ENCODE assay signal across 13 cellular contexts in the genomic region with DNA sequence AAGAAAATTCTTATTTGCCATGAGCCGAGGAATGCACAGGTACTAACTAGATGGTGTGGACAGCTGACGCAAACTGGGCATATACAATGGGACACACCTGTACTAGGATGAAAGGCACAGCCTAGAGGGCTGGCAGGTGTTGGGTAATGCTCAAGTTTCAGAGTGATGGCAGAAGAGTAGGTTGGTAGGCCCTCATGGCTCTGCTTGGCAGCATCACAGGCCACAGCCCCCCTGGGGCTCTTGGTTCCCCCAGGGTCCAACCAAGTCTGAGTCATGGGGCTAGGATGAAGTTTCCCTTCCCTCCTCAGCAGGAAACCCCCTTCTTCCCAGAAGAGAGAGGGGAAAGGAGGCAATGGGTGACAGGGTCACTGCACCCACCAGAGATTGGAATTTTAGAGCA. TPM values are rescaled to one million over a fixed set of nuclear protein-coding genes. Genes with fewer than 3 reads are reported as not detected.
DNase-seq lines count a peak whose midpoint lies in the region; ATAC-seq and TF ChIP-seq lines count a peak whose summit lies in the region.
"Had no signal": no experiment of that assay in that cellular context is flagged by ENCODE, and none has a peak within 500 bp of the region (broad histone marks: within the 10 kb centered on the region; RNA-seq: fewer than 3 reads in every experiment).

No MANE protein-coding gene starts in this region.

- H3K9ac ChIP-seq in OCI-LY3 (ENCODE audit: low read length) (no peak overlapping the region), subcutaneous abdominal adipose tissue (ENCODE audit: low read length in 5 of 5) (no peak overlapping the region)

- H2AFZ ChIP-seq in OCI-LY3 (ENCODE audit: low read depth, low read length) = no peak overlapping the region

- H3K4me3 ChIP-seq in OCI-LY3 (ENCODE audit: low read length) = no peak overlapping the region
- H3K4me3 ChIP-seq in subcutaneous abdominal adipose tissue (ENCODE audit: low read depth in 1 of 5, low read length in 5 of 5) = no peak overlapping the region
- H3K4me3 ChIP-seq: right lobe of liver had no signal

- H3K36me3 ChIP-seq in OCI-LY3 (replicated peaks; ENCODE audit: low read depth, low read length) (no peaks in the 10 kb centered on the region), subcutaneous abdominal adipose tissue (ENCODE audit: control insufficient read depth in 5 of 5, insufficient read depth in 5 of 5, low read length in 5 of 5) (peaks cover 0 to 3% (median 0%) of the 10 kb centered on the region in 5 donors)
- H3K36me3 ChIP-seq: right lobe of liver had no signal

- H3K4me2 ChIP-seq in OCI-LY3 (ENCODE audit: low read length) = peak overlapping the region; percentile 34; the same call in 1 of the 2 replicates

- no peaks in the 10 kb centered on the region for H3K27me3 Mint-ChIP-seq in activated naive CD4-positive, alpha-beta T cell treated with anti-CD3 and anti-CD28 coated beads, Interleukin-2, amount 50 U/mL, for 24 hours

- H3K9me3 ChIP-seq in OCI-LY3 (ENCODE audit: insufficient read depth, low read length) = no peaks in the 10 kb centered on the region
- H3K9me3 ChIP-seq in subcutaneous abdominal adipose tissue (ENCODE audit: control insufficient read depth in 5 of 5, low read length in 5 of 5) = no peaks in the 10 kb centered on the region
- H3K9me3 ChIP-seq: right lobe of liver had no signal

- ATAC-seq in esophagus mucosa = peak; percentile 70
- ATAC-seq: HCT116, right lobe of liver had no signal

- peaks cover 97% of the 10 kb centered on the region for H3K79me2 ChIP-seq in OCI-LY3 (ENCODE audit: low read length)

- H3K27me3 ChIP-seq in OCI-LY3 (ENCODE audit: low read depth, low read length) (no peaks in the 10 kb centered on the region), subcutaneous abdominal adipose tissue (ENCODE audit: control insufficient read depth in 5 of 5, insufficient read depth in 4 of 5, low read length in 5 of 5) (no peaks in the 10 kb centered on the region)
- H3K27me3 ChIP-seq: right lobe of liver had no signal

- DNase-seq in activated naive CD4-positive, alpha-beta T cell (lab: John Stamatoyannopoulos, UW) = no peak
- DNase-seq in A172 (ENCODE audit: low spot score) (no peak), SHP77 (lab: John Stamatoyannopoulos, UW) (no peak), Ammon's horn (ENCODE audit: low spot score) (no peak)
- DNase-seq: activated T-cell treated with anti-CD3 and anti-CD28 coated beads, Interleukin-2, amount 50 U/mL, for 4 hours; AML-193; Kasumi-1; right lobe of liver had no signal

- H3K9me3 Mint-ChIP-seq in activated naive CD4-positive, alpha-beta T cell treated with anti-CD3 and anti-CD28 coated beads, Interleukin-2, amount 50 U/mL, for 24 hours = no peaks in the 10 kb centered on the region
- H3K9me3 Mint-ChIP-seq: activated T-cell treated with anti-CD3 and anti-CD28 coated beads, Interleukin-2, amount 50 U/mL, for 4 hours had no signal

- H3K4me3 Mint-ChIP-seq in activated naive CD4-positive, alpha-beta T cell treated with anti-CD3 and anti-CD28 coated beads, Interleukin-2, amount 50 U/mL, for 24 hours = no peak overlapping the region
- H3K4me3 Mint-ChIP-seq: activated T-cell treated with anti-CD3 and anti-CD28 coated beads, Interleukin-2, amount 50 U/mL, for 4 hours had no signal

- no peak for TF ChIP-seq CTCF in OCI-LY3 (IDR thresholded peaks at IDR 0.05; ENCODE audit: low read depth, low read length)

- peaks cover 78% of the 10 kb centered on the region for H3K4me1 Mint-ChIP-seq in activated naive CD4-positive, alpha-beta T cell treated with anti-CD3 and anti-CD28 coated beads, Interleukin-2, amount 50 U/mL, for 24 hours

- peaks cover 62% of the 10 kb centered on the region for H4K20me1 ChIP-seq in OCI-LY3 (ENCODE audit: insufficient read depth, low read length)

- H3K27ac ChIP-seq in OCI-LY3 (ENCODE audit: low read length) = peak overlapping the region; percentile 36; the same call in 1 of the 2 replicates
- H3K27ac ChIP-seq in subcutaneous abdominal adipose tissue (ENCODE audit: low read depth, low read length) = peak overlapping the region; percentile 45

- H3K4me1 ChIP-seq in OCI-LY3 (ENCODE audit: low read length) = peaks cover 39% of the 10 kb centered on the region
- H3K4me1 ChIP-seq in subcutaneous abdominal adipose tissue (ENCODE audit: control insufficient read depth in 5 of 5, insufficient read depth in 5 of 5, low read length in 5 of 5) = peaks cover 4 to 40% (median 38%) of the 10 kb centered on the region in 5 donors

- peak overlapping the region; percentile 18 for H3K27ac Mint-ChIP-seq in activated naive CD4-positive, alpha-beta T cell treated with anti-CD3 and anti-CD28 coated beads, Interleukin-2, amount 50 U/mL, for 24 hours

- H3K36me3 Mint-ChIP-seq in activated naive CD4-positive, alpha-beta T cell treated with anti-CD3 and anti-CD28 coated beads, Interleukin-2, amount 50 U/mL, for 24 hours = peaks cover 7% of the 10 kb centered on the region

RNA-seq across cellular contexts. Expression of gene SPEN, which starts 35.2 kb away (rescaled TPM):
- total RNA-seq in esophagus mucosa = 25.1 TPM
- 6.9 and 15.8 TPM in 2 replicates for total RNA-seq in A172 (2014; rRNA removed; shearing (Covaris generic))
